ENCODE assay signal across 1 cellular context in genomic region chr16:57255686-57256415, GRCh38.
TF ChIP-seq lines count a peak whose summit lies in the region.

No MANE protein-coding gene starts in this region.

TF ChIP-seq in endothelial cell of umbilical vein, 7 proteins besides CTCF, POLR2A, EP300 and RAD21:
- TF ChIP-seq FOS (IDR thresholded peaks at IDR 0.05; ENCODE audit: borderline replicate concordance, insufficient read depth, low read length), result no peak
- TF ChIP-seq JUN (IDR thresholded peaks at IDR 0.05; ENCODE audit: borderline replicate concordance, insufficient read depth, insufficient read length, low read depth), result no peak
